8 cellular contexts compared by ENCODE assay signal in the genomic region with DNA sequence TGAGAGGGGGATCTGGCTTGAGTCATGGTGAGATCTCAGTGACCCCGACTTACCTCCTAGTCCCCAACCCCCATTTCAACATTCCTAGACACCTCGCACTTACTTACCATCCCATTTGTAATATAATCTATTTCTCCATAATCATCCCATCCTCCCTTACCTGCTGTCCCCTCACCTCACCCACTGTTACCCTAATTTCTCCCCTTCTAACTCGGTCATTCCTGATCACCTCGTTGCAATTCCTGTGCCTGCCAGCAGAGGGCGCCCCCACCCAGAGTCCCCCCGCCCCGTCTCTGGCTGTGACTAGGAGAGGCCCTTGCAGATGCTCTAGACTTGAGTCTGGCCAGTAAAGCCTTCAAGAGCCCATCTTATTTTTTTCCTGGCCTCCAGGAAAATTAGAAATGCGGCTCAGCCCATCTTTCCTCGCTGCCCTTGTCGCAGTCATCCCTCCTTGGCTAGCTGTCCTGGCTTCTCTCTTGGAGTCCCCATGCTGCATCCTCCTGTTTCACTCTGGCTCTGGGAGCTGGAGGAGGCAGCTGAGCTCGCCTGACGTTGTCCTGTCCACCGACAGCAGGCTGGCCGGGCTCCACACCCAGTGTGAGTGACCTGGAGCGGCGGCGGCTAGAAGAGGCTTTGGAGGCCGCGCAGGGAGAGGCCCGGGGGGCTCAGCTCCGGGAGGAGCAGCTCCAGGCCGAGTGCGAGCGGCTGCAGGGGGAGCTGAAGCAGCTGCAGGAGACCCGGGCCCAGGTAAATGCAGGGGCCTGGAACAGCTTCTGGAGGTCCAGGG. TPM values are rescaled to one million over a fixed set of nuclear protein-coding genes. Genes with fewer than 3 reads are reported as not detected.
DNase-seq lines count a peak whose midpoint lies in the region; ATAC-seq lines count a peak whose summit lies in the region.

No MANE protein-coding gene starts in this region.

- H3K79me1 ChIP-seq in mesenchymal stem cell (replicated peaks; ENCODE audit: low read length, poor library complexity, severe bottlenecking) = peaks cover 8% of the 10 kb centered on the region

- H3K4ac ChIP-seq in mesenchymal stem cell (ENCODE audit: low read depth in 1 of 2, low read length in 2 of 2) = no peak overlapping the region

- H2AFZ ChIP-seq in mesenchymal stem cell (ENCODE audit: low read depth, low read length) = no peak overlapping the region

- H3K9ac ChIP-seq in mesenchymal stem cell (ENCODE audit: low read length) = no peak overlapping the region

- H3K36me3 ChIP-seq in mesenchymal stem cell (ENCODE audit: control insufficient read depth in 1 of 2, insufficient read depth in 2 of 2, low read depth in 1 of 2, low read length in 2 of 2) = peaks cover 59 to 68% of the 10 kb centered on the region in 2 experiments

- H2BK5ac ChIP-seq in mesenchymal stem cell (ENCODE audit: low read depth, low read length, poor library complexity, severe bottlenecking) = no peak overlapping the region

- peaks cover 21% of the 10 kb centered on the region for H3K4me1 ChIP-seq in mesenchymal stem cell (ENCODE audit: control insufficient read depth, insufficient read depth, low read depth, low read length)

- H2BK12ac ChIP-seq in mesenchymal stem cell (ENCODE audit: low read length in 2 of 2) = no peak overlapping the region

- DNase-seq in NK-92 treated with Interleukin-12 subunit alpha and Interleukin-12 subunit beta, amount 100 ng/mL, for 24 hours (lab: John Stamatoyannopoulos, UW) = peak; percentile 51
- DNase-seq in NK-92 (lab: John Stamatoyannopoulos, UW; ENCODE audit: unreplicated experiment) (no peak), NCI-H2227 treated with DMSO at 0.1 percent for 48 hours (lab: John Stamatoyannopoulos, UW) (peak; percentile 38), dedifferentiated amniotic fluid mesenchymal stem cell (ENCODE audit: extremely low spot score) (peak; percentile 24), mesenchymal stem cell (peak; percentile 53)
- peak; percentile 82 to 84 for DNase-seq in activated CD4-positive, alpha-beta T cell treated with anti-CD3 and anti-CD28 coated beads, Interleukin-2, amount 50 U/mL, for 4 hours
- peak; percentile 69 to 83 for DNase-seq in stimulated activated CD8-positive, alpha-beta memory T cell treated with anti-CD3 and anti-CD28 coated beads, Interleukin-4, amount 100 ng/mL, for 4 hours (ENCODE audit: low read depth in 2 of 2, low spot score in 1 of 2)

- no peak overlapping the region for H4K91ac ChIP-seq in mesenchymal stem cell (ENCODE audit: low read length)

- H4K8ac ChIP-seq in mesenchymal stem cell (ENCODE audit: low read length) = no peak overlapping the region

- H2BK120ac ChIP-seq in mesenchymal stem cell (ENCODE audit: low read depth, low read length) = no peak overlapping the region

- 66% methylated on average over 25 of the region's 25 CpGs for WGBS in mesenchymal stem cell

- no peaks in the 10 kb centered on the region for H3K9me3 ChIP-seq in mesenchymal stem cell (ENCODE audit: control insufficient read depth, low read length)

- H2AK5ac ChIP-seq in mesenchymal stem cell (ENCODE audit: low read length, severe bottlenecking) = no peak overlapping the region

- H3K27ac ChIP-seq in mesenchymal stem cell (ENCODE audit: low read length, poor library complexity, severe bottlenecking) = no peak overlapping the region

- no peaks in the 10 kb centered on the region for H3K27me3 ChIP-seq in mesenchymal stem cell (ENCODE audit: control insufficient read depth in 1 of 2, insufficient read depth in 1 of 2, low read length in 2 of 2)

- H3K23ac ChIP-seq in mesenchymal stem cell (ENCODE audit: low read length in 2 of 2) = no peak overlapping the region

- H3K4me2 ChIP-seq in mesenchymal stem cell (ENCODE audit: low read length, poor library complexity, severe bottlenecking) = no peak overlapping the region

- H3K4me3 ChIP-seq in mesenchymal stem cell (ENCODE audit: insufficient read depth in 1 of 2, low read depth in 1 of 2, low read length in 2 of 2) = no peak overlapping the region

- H3K18ac ChIP-seq in mesenchymal stem cell (ENCODE audit: low read depth in 1 of 2, low read length in 2 of 2) = no peak overlapping the region

- H3K14ac ChIP-seq in mesenchymal stem cell (ENCODE audit: low read length in 2 of 2) = no peak overlapping the region

- ATAC-seq in HG03139 (IDR thresholded peaks at IDR 0.05; ENCODE audit: unreplicated experiment) = no peak

- H2BK15ac ChIP-seq in mesenchymal stem cell (ENCODE audit: low read depth, poor library complexity, severe bottlenecking) = no peak overlapping the region

RNA-seq across cellular contexts. Expression of gene TBKBP1, which starts 5.0 kb away (rescaled TPM):
- 11.9 TPM for polyA plus RNA-seq in mesenchymal stem cell (2013, experiment 1 of 2)
- 11.7 TPM for polyA plus RNA-seq in mesenchymal stem cell (2013, experiment 2 of 2)

RNA-seq across cellular contexts. Expression of gene TBX21, which starts 34.1 kb away (rescaled TPM):
- not detected for polyA plus RNA-seq in mesenchymal stem cell (2013, experiment 1 of 2)
- not detected for polyA plus RNA-seq in mesenchymal stem cell (2013, experiment 2 of 2)

RNA-seq across cellular contexts. Expression of gene KPNB1, which starts 49.2 kb away (rescaled TPM):
- 228 TPM for polyA plus RNA-seq in mesenchymal stem cell (2013, experiment 1 of 2)
- polyA plus RNA-seq in mesenchymal stem cell (2013, experiment 2 of 2) = 191 TPM
